In genomic region chr19:49150944-49151243, GRCh38 we compare ENCODE assay signal across 6 cellular contexts. TPM values are rescaled to one million over a fixed set of nuclear protein-coding genes. Genes with fewer than 3 reads are reported as not detected.
DNase-seq lines count a peak whose midpoint lies in the region; ATAC-seq and TF ChIP-seq lines count a peak whose summit lies in the region.

No MANE protein-coding gene starts in this region.

- no peak for ATAC-seq in naive thymus-derived CD4-positive, alpha-beta T cell
- no peak for ATAC-seq in HG02840 (IDR thresholded peaks at IDR 0.05; ENCODE audit: low FRiP score, unreplicated experiment)

- no peaks in the 10 kb centered on the region for H3K9me3 ChIP-seq in naive thymus-derived CD4-positive, alpha-beta T cell (ENCODE audit: control insufficient read depth in 2 of 3, low read length in 3 of 3)

- H3K27ac ChIP-seq in naive thymus-derived CD4-positive, alpha-beta T cell (ENCODE audit: low read depth, low read length): no peak overlapping the region

- H3K4me3 Mint-ChIP-seq in naive thymus-derived CD4-positive, alpha-beta T cell: peak overlapping the region in 9 of 10 donors; percentile 27 to 88 (median 76)

- peaks cover 0 to 14% (median 5%) of the 10 kb centered on the region in 11 donors for H3K9me3 Mint-ChIP-seq in naive thymus-derived CD4-positive, alpha-beta T cell

- H3K36me3 ChIP-seq in naive thymus-derived CD4-positive, alpha-beta T cell (ENCODE audit: control insufficient read depth in 2 of 3, insufficient read depth in 3 of 3, low read length in 3 of 3): no peaks in the 10 kb centered on the region

- in situ Hi-C loops in astrocyte of the spinal cord (cut with HindIII; ENCODE audit: low sequenced_read_pairs): no loop called here

- peaks cover 8 to 32% of the 10 kb centered on the region in 2 donors for H3K27me3 ChIP-seq in naive thymus-derived CD4-positive, alpha-beta T cell (ENCODE audit: control insufficient read depth in 2 of 2, insufficient read depth in 2 of 2, low read length in 2 of 2)

- POLR2A ChIA-PET in naive thymus-derived CD4-positive, alpha-beta T cell (lab: Charles Lee): no interaction called here

- intact Hi-C loops in naive thymus-derived CD4-positive, alpha-beta T cell (cut with micrococcal nuclease): loop anchor here (1.0 to 5.0 kb wide), 2 partner anchors 23 to 34 kb away; partner anchors contain the start of genes C19orf73 (in 1 of the 2) and PPFIA3 (in 1 of the 2)

- TF ChIP-seq CTCF in astrocyte of the spinal cord (IDR thresholded peaks at IDR 0.05; ENCODE audit: low read depth, low read length): no peak

- peaks cover 8 to 30% of the 10 kb centered on the region in 2 donors for H3K4me1 ChIP-seq in naive thymus-derived CD4-positive, alpha-beta T cell (ENCODE audit: control insufficient read depth in 2 of 2, insufficient read depth in 2 of 2, low read length in 2 of 2)

- peaks cover 11 to 39% (median 30%) of the 10 kb centered on the region in 7 donors for H3K4me1 Mint-ChIP-seq in naive thymus-derived CD4-positive, alpha-beta T cell

- CTCF ChIA-PET in naive thymus-derived CD4-positive, alpha-beta T cell (lab: Charles Lee): interaction anchor here (0.6 kb wide), 3 partner anchors 32 to 567 kb away, joined by 3 to 6 read pairs (median 5); no protein-coding TSS in a partner anchor

- H3K4me3 ChIP-seq in astrocyte of the spinal cord (ENCODE audit: low read depth, low read length): peak overlapping the region; percentile 78
- peak overlapping the region; percentile 52 for H3K4me3 ChIP-seq in naive thymus-derived CD4-positive, alpha-beta T cell (ENCODE audit: low read length)

- peaks cover 63 to 85% (median 67%) of the 10 kb centered on the region in 5 donors for H3K27me3 Mint-ChIP-seq in naive thymus-derived CD4-positive, alpha-beta T cell

- peaks cover 0 to 9% (median 0%) of the 10 kb centered on the region in 5 donors for H3K36me3 Mint-ChIP-seq in naive thymus-derived CD4-positive, alpha-beta T cell

- DNase-seq in DMS53 (lab: John Stamatoyannopoulos, UW) (peak; percentile 68), astrocyte of the spinal cord (ENCODE audit: low read depth, low spot score) (no peak), NCI-H2081 treated with DMSO at 0.1 percent for 48 hours (lab: John Stamatoyannopoulos, UW) (no peak), H4 (ENCODE audit: low spot score) (no peak)
- no peak for DNase-seq in naive thymus-derived CD4-positive, alpha-beta T cell

- no peak overlapping the region for H3K27ac Mint-ChIP-seq in naive thymus-derived CD4-positive, alpha-beta T cell

RNA-seq across cellular contexts. Expression of gene HRC, which starts 4.3 kb away (rescaled TPM):
- total RNA-seq in naive thymus-derived CD4-positive, alpha-beta T cell: not detected
- not detected for polyA plus RNA-seq in naive thymus-derived CD4-positive, alpha-beta T cell
- 0.06 TPM in 1 of 2 replicates, not detected in the other for total RNA-seq in H4 (2014; rRNA removed; shearing (Covaris generic))

RNA-seq across cellular contexts. Expression of gene TRPM4, which starts 6.7 kb away (rescaled TPM):
- total RNA-seq in naive thymus-derived CD4-positive, alpha-beta T cell: 1 to 10 TPM in 1 of 5 experiments, under 1 TPM in 3, not detected in 1; 0.72 to 3.2 (median 0.85) TPM
- polyA plus RNA-seq in naive thymus-derived CD4-positive, alpha-beta T cell: under 1 TPM in 1 of 2 donors, not detected in 1; 0.13 TPM
- total RNA-seq in H4 (2014; rRNA removed; shearing (Covaris generic)): 3.9 and 5.0 TPM in 2 replicates

RNA-seq across cellular contexts. Expression of gene PPFIA3, which starts 31.6 kb away (rescaled TPM):
- 1 to 10 TPM; 2.2 to 4.9 (median 3.3) TPM for total RNA-seq in naive thymus-derived CD4-positive, alpha-beta T cell
- under 1 TPM; 0.15 to 0.54 TPM for polyA plus RNA-seq in naive thymus-derived CD4-positive, alpha-beta T cell
- 5.4 and 6.9 TPM in 2 replicates for total RNA-seq in H4 (2014; rRNA removed; shearing (Covaris generic))

RNA-seq across cellular contexts. Expression of gene C19orf73, which starts 32.0 kb away (rescaled TPM):
- total RNA-seq in naive thymus-derived CD4-positive, alpha-beta T cell: 1 to 10 TPM; 1.3 to 2.8 (median 2.2) TPM
- 1 to 10 TPM; 4.3 to 4.8 TPM for polyA plus RNA-seq in naive thymus-derived CD4-positive, alpha-beta T cell
- 0.80 and 7.3 TPM in 2 replicates for total RNA-seq in H4 (2014; rRNA removed; shearing (Covaris generic))

RNA-seq across cellular contexts. Expression of gene LIN7B, which starts 36.7 kb away (rescaled TPM):
- 10 to 100 TPM in 4 of 5 experiments, 1 to 10 TPM in 1; 3.7 to 21.7 (median 10.8) TPM for total RNA-seq in naive thymus-derived CD4-positive, alpha-beta T cell
- polyA plus RNA-seq in naive thymus-derived CD4-positive, alpha-beta T cell: 1 to 10 TPM; 4.0 to 5.7 TPM
- 4.1 and 15.2 TPM in 2 replicates for total RNA-seq in H4 (2014; rRNA removed; shearing (Covaris generic))
